In the genomic region with DNA sequence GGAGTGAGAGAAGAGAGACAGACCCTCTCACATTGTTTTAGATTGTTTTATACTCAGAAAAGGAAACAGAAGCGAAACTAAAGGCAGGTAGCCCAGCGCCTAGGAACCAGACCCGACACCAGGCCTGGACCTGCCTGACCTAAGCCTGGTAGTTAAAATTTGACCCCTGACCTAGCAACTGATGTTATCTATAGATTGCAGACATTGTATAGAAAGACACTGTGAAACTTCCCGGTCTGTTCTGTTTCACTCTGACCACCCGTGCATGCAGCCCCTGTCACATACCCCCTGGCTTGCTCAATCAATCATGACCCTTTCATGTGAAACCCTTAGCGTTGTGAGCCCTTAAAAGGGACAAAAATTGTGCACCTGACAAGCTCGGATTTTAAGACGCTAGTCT, we compare ENCODE assay signal across 25 cellular contexts. TPM values are rescaled to one million over a fixed set of nuclear protein-coding genes. Genes with fewer than 3 reads are reported as not detected.
DNase-seq lines count a peak whose midpoint lies in the region; TF ChIP-seq lines count a peak whose summit lies in the region.
"Had no signal": no experiment of that assay in that cellular context is flagged by ENCODE, and none has a peak within 500 bp of the region (broad histone marks: within the 10 kb centered on the region; RNA-seq: fewer than 3 reads in every experiment).

No MANE protein-coding gene starts in this region.

- WGBS in spleen, 5 donors, result 42 to 52% (median 44%) methylated on average over 8 of the region's 8 CpGs
- WGBS in thyroid gland, 2 donors, result 65 to 66% methylated on average over 8 of the region's 8 CpGs

- H3K9me3 Mint-ChIP-seq in osteocyte (ENCODE audit: unreplicated experiment), result no peaks in the 10 kb centered on the region

- H3K4me3 ChIP-seq in spleen (no peak overlapping the region), thyroid gland (replicated peaks in 1 of 3) (no peak overlapping the region)
- H3K4me3 ChIP-seq: MG63, Peyer's patch, SJSA1 had no signal

- no peak for TF ChIP-seq POLR2A in spleen (IDR thresholded peaks at IDR 0.05)
- TF ChIP-seq POLR2A in thyroid gland (IDR thresholded peaks at IDR 0.05), result no peak

- TF ChIP-seq CTCF in spleen (IDR thresholded peaks at IDR 0.05 in 8 of 11, conservative IDR thresholded peaks at IDR 0.05 in 3 of 11) (no peak), osteocyte (IDR thresholded peaks at IDR 0.05) (no peak), thyroid gland (IDR thresholded peaks at IDR 0.05) (no peak)

- peaks cover 2% of the 10 kb centered on the region for H3K27me3 Mint-ChIP-seq in osteocyte (ENCODE audit: unreplicated experiment)

- peaks cover 0 to 6% (median 1%) of the 10 kb centered on the region in 6 donors for H3K4me1 ChIP-seq in spleen
- no peaks in the 10 kb centered on the region for H3K4me1 ChIP-seq in thyroid gland
- H3K4me1 ChIP-seq: SJSA1 had no signal

- H3K27ac Mint-ChIP-seq in osteocyte (ENCODE audit: unreplicated experiment), result no peak overlapping the region

- H3K36me3 ChIP-seq in spleen (no peaks in the 10 kb centered on the region), thyroid gland (no peaks in the 10 kb centered on the region)
- H3K36me3 ChIP-seq: MG63, Peyer's patch, SJSA1 had no signal

- H3K27ac ChIP-seq in spleen (no peak overlapping the region), thyroid gland (no peak overlapping the region)
- H3K27ac ChIP-seq: 22Rv1, Peyer's patch, SJSA1 had no signal

- no peak overlapping the region for H3K4me3 Mint-ChIP-seq in osteocyte (ENCODE audit: unreplicated experiment)

- intact Hi-C loops in spleen (cut with DNase I; ENCODE audit: low total_unique reads) (no loop called here), thyroid gland (cut with DNase I) (no loop called here)

- H3K9me3 ChIP-seq in spleen, result no peaks in the 10 kb centered on the region
- H3K9me3 ChIP-seq in thyroid gland, result no peaks in the 10 kb centered on the region
- H3K9me3 ChIP-seq: MG63, Peyer's patch, SJSA1 had no signal

- peak; percentile 21 for DNase-seq in activated effector memory CD4-positive, alpha-beta T cell treated with anti-CD3 and anti-CD28 coated beads, Interleukin-2, amount 50 U/mL, for 16 hours
- no peak for DNase-seq in activated effector memory CD4-positive, alpha-beta T cell treated with Interleukin-2 at 50 U/mL for 16 hours
- peak; percentile 84 for DNase-seq in SK-N-DZ (ENCODE audit: low spot score)
- peak; percentile 83 for DNase-seq in islet precursor cell
- peak; percentile 7 for DNase-seq in spleen
- DNase-seq in osteocyte (ENCODE audit: extremely low spot score, unreplicated experiment), result no peak
- DNase-seq in thyroid gland, result no peak
- DNase-seq in HUDEP-2 (lab: John Stamatoyannopoulos, UW; ENCODE audit: unreplicated experiment in 76 of 76), result no peak
- DNase-seq: ACHN; C1 segment of cervical spinal cord; Calu3; CD8-positive, alpha-beta memory T cell; DMS53; EL; MG63; NCI-H1417; NCI-H1694 treated with DMSO at 0.1 percent for 48 hours; NCI-H2081 treated with DMSO at 0.1 percent for 48 hours; NCI-H2171 treated with DMSO at 0.1 percent for 48 hours; NCI-H524 treated with DMSO at 0.1 percent for 48 hours; NCI-H82 had no signal

- H3K36me3 Mint-ChIP-seq in osteocyte (ENCODE audit: unreplicated experiment), result no peaks in the 10 kb centered on the region
- H3K36me3 Mint-ChIP-seq: CD8-positive, alpha-beta memory T cell had no signal

- peaks cover 0 to 70% (median 15%) of the 10 kb centered on the region in 7 donors for H3K27me3 ChIP-seq in spleen (replicated peaks in 1 of 7)
- H3K27me3 ChIP-seq in thyroid gland, result peaks cover 3% of the 10 kb centered on the region
- H3K27me3 ChIP-seq: Peyer's patch had no signal

- H3K4me1 Mint-ChIP-seq in osteocyte (ENCODE audit: unreplicated experiment), result no peaks in the 10 kb centered on the region

RNA-seq across cellular contexts. Expression of a gene that starts 31.6 kb away (rescaled TPM):
- 1.9 and 3.3 TPM in 2 replicates for polyA plus RNA-seq in SK-N-DZ (2014; cell fraction: cytosol; rRNA removed)
- polyA plus RNA-seq in SK-N-DZ (2014; cell fraction: nucleus; rRNA removed), result 4.3 and 5.3 TPM in 2 replicates
- total RNA-seq in spleen, result 1 to 10 TPM in 1 of 7 donors, under 1 TPM in 6; 0.61 to 1.4 (median 0.68) TPM
- polyA plus RNA-seq in spleen, result under 1 TPM; 0.41 to 0.58 (median 0.48) TPM
- total RNA-seq in osteocyte, result 0.19 and 0.39 TPM in 2 replicates
- total RNA-seq in thyroid gland, result under 1 TPM in 2 of 4 donors, not detected in 2; 0.33 to 0.56 TPM
- total RNA-seq: Calu3, LHCN-M2, SJSA1 had no signal

Comparison
In these comparisons a context has a peak if more than half of its experiments do, and no peak if none do; other contexts are left out.
1. DNase-seq: peak in activated effector memory CD4-positive, alpha-beta T cell treated with anti-CD3 and anti-CD28 coated beads, Interleukin-2, amount 50 U/mL, for 16 hours (single experiment), SK-N-DZ (single experiment), islet precursor cell (single experiment) and spleen (single experiment); none in activated effector memory CD4-positive, alpha-beta T cell treated with Interleukin-2 at 50 U/mL for 16 hours (single experiment), osteocyte (single experiment), thyroid gland (0 of 2) and HUDEP-2 (0 of 76).